ENCODE assay signal across 26 cellular contexts in genomic region chr18:69708844-69709243, GRCh38.
"Had no signal": no experiment of that assay in that cellular context is flagged by ENCODE, and none has a peak within 500 bp of the region (broad histone marks: within the 10 kb centered on the region; RNA-seq: fewer than 3 reads in every experiment).

No MANE protein-coding gene starts in this region.

- H3K27ac Mint-ChIP-seq: dendritic cell treated with granulocyte-macrophage colony-stimulating factor and Interleukin-4, amounts not matched to agents 40 ng/mL and 50 ng/mL, for 4 days; effector memory CD8-positive, alpha-beta T cell had no signal

- H3K27me3 Mint-ChIP-seq: dendritic cell treated with granulocyte-macrophage colony-stimulating factor and Interleukin-4, amounts not matched to agents 40 ng/mL and 50 ng/mL, for 4 days had no signal

- H3K36me3 ChIP-seq: colonic mucosa, esophagus muscularis mucosa, esophagus squamous epithelium, gastrocnemius medialis, gastroesophageal sphincter, heart left ventricle, heart right ventricle had no signal

- H3K4me3 ChIP-seq: colonic mucosa, coronary artery, dorsolateral prefrontal cortex, esophagus muscularis mucosa, esophagus squamous epithelium, gastrocnemius medialis, gastroesophageal sphincter, heart left ventricle, heart right ventricle had no signal

- DNase-seq: colonic mucosa; cortex of kidney; dermis blood vessel endothelial cell; dorsolateral prefrontal cortex; effector CD4-positive, alpha-beta T cell; effector CD8-positive, alpha-beta T cell; effector memory CD4-positive, alpha-beta T cell; effector memory CD8-positive, alpha-beta T cell; erythroblast; esophagus squamous epithelium; foreskin fibroblast; foreskin melanocyte; gastrocnemius medialis; glutamatergic neuron; head of caudate nucleus; heart left ventricle; heart right ventricle had no signal

- H3K27ac ChIP-seq: colonic mucosa, coronary artery, dorsolateral prefrontal cortex, epithelial cell of prostate, esophagus muscularis mucosa, esophagus squamous epithelium, foreskin keratinocyte, gastrocnemius medialis, gastroesophageal sphincter, heart left ventricle, heart right ventricle had no signal

- ATAC-seq: effector memory CD8-positive, alpha-beta T cell; esophagus mucosa; foreskin keratinocyte; gastrocnemius medialis; gastroesophageal sphincter; heart left ventricle; heart right ventricle had no signal

- FAIRE-seq: endometrium, endothelial cell of umbilical vein had no signal

- H3K4me1 ChIP-seq: colonic mucosa, esophagus muscularis mucosa, esophagus squamous epithelium, foreskin keratinocyte, gastrocnemius medialis, gastroesophageal sphincter, heart left ventricle, heart right ventricle had no signal

- H3K27me3 ChIP-seq: colonic mucosa, dorsolateral prefrontal cortex, esophagus muscularis mucosa, esophagus squamous epithelium, foreskin keratinocyte, gastrocnemius medialis, gastroesophageal sphincter, heart left ventricle, heart right ventricle had no signal

- H3K4me3 Mint-ChIP-seq: dendritic cell treated with granulocyte-macrophage colony-stimulating factor and Interleukin-4, amounts not matched to agents 40 ng/mL and 50 ng/mL, for 4 days; effector memory CD8-positive, alpha-beta T cell had no signal

- H3K9me3 ChIP-seq: colonic mucosa, esophagus muscularis mucosa, esophagus squamous epithelium, gastrocnemius medialis, gastroesophageal sphincter, heart left ventricle had no signal

- H3K9me3 Mint-ChIP-seq: effector memory CD8-positive, alpha-beta T cell had no signal
